ENCODE assay signal across 1 cellular context in the genomic region with DNA sequence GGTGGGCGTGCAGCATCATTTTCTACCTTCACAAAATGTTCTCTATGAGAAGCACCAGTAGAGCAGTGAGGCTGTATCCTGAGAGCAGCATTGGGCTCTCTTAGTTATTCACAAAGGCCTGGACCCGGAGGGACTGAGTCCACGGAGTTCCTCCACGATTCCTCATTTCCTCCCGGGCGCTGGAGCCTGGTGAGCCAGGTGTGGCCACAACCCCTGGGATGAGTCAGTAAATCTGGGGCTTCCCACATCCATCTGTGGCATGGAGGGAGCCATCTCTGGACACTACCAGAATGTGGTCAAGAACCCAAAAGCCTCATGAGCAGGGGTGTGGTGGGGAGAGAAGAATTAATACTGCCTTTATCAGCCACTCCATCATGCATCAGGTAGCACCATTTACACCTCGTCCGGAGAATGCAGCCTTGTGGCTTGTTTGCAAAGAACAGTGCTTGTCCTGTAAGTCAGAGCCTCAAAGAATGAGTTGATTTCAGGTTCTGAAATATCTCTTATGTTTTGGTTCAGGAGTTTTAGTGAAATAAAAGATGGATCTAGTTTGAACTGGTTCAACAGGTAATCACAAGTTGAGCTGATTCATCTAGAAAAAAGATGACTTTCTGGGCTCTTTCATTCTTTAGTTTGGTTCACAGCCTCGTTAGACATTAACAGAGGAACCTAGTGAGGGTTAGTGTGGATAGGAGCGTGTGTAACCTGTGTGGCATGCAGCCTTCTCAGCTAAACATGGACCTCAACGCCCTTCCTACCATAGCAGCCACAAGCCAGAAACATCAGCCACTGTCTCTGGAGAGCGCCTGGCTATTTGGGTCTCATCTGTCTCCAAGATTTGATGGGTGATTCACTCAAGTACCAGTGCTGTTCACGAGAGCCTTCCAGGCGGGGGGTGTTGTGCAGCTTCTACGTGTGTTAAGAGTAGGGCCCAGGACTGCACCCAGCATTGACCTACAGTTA.
TF ChIP-seq lines count a peak whose summit lies in the region.

No MANE protein-coding gene starts in this region.

TF ChIP-seq in GM12878, 131 proteins besides CTCF, POLR2A, EP300 and RAD21 (continued from another document):
- no peak for TF ChIP-seq CUX1 (IDR thresholded peaks at IDR 0.05; ENCODE audit: insufficient replicate concordance, low read depth, low read length)
- TF ChIP-seq PAX8 (IDR thresholded peaks at IDR 0.05): no peak
- TF ChIP-seq FOXK2 (IDR thresholded peaks at IDR 0.05): no peak
- TF ChIP-seq, protein P1, sequence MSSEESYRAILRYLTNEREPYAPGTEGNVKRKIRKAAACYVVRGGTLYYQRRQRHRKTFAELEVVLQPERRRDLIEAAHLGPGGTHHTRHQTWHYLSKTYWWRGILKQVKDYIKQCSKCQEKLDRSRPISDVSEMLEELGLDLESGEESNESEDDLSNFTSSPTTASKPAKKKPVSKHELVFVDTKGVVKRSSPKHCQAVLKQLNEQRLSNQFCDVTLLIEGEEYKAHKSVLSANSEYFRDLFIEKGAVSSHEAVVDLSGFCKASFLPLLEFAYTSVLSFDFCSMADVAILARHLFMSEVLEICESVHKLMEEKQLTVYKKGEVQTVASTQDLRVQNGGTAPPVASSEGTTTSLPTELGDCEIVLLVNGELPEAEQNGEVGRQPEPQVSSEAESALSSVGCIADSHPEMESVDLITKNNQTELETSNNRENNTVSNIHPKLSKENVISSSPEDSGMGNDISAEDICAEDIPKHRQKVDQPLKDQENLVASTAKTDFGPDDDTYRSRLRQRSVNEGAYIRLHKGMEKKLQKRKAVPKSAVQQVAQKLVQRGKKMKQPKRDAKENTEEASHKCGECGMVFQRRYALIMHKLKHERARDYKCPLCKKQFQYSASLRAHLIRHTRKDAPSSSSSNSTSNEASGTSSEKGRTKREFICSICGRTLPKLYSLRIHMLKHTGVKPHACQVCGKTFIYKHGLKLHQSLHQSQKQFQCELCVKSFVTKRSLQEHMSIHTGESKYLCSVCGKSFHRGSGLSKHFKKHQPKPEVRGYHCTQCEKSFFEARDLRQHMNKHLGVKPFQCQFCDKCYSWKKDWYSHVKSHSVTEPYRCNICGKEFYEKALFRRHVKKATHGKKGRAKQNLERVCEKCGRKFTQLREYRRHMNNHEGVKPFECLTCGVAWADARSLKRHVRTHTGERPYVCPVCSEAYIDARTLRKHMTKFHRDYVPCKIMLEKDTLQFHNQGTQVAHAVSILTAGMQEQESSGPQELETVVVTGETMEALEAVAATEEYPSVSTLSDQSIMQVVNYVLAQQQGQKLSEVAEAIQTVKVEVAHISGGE (CRISPR knock-in tag; IDR thresholded peaks at IDR 0.05): no peak
- no peak for TF ChIP-seq SMAD5 (IDR thresholded peaks at IDR 0.05; ENCODE audit: low read depth)
- TF ChIP-seq, protein P2, sequence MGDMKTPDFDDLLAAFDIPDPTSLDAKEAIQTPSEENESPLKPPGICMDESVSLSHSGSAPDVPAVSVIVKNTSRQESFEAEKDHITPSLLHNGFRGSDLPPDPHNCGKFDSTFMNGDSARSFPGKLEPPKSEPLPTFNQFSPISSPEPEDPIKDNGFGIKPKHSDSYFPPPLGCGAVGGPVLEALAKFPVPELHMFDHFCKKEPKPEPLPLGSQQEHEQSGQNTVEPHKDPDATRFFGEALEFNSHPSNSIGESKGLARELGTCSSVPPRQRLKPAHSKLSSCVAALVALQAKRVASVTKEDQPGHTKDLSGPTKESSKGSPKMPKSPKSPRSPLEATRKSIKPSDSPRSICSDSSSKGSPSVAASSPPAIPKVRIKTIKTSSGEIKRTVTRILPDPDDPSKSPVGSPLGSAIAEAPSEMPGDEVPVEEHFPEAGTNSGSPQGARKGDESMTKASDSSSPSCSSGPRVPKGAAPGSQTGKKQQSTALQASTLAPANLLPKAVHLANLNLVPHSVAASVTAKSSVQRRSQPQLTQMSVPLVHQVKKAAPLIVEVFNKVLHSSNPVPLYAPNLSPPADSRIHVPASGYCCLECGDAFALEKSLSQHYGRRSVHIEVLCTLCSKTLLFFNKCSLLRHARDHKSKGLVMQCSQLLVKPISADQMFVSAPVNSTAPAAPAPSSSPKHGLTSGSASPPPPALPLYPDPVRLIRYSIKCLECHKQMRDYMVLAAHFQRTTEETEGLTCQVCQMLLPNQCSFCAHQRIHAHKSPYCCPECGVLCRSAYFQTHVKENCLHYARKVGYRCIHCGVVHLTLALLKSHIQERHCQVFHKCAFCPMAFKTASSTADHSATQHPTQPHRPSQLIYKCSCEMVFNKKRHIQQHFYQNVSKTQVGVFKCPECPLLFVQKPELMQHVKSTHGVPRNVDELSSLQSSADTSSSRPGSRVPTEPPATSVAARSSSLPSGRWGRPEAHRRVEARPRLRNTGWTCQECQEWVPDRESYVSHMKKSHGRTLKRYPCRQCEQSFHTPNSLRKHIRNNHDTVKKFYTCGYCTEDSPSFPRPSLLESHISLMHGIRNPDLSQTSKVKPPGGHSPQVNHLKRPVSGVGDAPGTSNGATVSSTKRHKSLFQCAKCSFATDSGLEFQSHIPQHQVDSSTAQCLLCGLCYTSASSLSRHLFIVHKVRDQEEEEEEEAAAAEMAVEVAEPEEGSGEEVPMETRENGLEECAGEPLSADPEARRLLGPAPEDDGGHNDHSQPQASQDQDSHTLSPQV (IDR thresholded peaks at IDR 0.05): no peak
- no peak for TF ChIP-seq ZNF622 (IDR thresholded peaks at IDR 0.05)
- no peak for TF ChIP-seq POLR2AphosphoS5 (IDR thresholded peaks at IDR 0.05; ENCODE audit: low read length)
- no peak for TF ChIP-seq PBX3 (IDR thresholded peaks at IDR 0.05; ENCODE audit: insufficient replicate concordance, low read depth, low read length)
- TF ChIP-seq TCF3 (IDR thresholded peaks at IDR 0.05; ENCODE audit: borderline replicate concordance, insufficient read depth, low read depth, low read length): no peak
- TF ChIP-seq, protein P3, sequence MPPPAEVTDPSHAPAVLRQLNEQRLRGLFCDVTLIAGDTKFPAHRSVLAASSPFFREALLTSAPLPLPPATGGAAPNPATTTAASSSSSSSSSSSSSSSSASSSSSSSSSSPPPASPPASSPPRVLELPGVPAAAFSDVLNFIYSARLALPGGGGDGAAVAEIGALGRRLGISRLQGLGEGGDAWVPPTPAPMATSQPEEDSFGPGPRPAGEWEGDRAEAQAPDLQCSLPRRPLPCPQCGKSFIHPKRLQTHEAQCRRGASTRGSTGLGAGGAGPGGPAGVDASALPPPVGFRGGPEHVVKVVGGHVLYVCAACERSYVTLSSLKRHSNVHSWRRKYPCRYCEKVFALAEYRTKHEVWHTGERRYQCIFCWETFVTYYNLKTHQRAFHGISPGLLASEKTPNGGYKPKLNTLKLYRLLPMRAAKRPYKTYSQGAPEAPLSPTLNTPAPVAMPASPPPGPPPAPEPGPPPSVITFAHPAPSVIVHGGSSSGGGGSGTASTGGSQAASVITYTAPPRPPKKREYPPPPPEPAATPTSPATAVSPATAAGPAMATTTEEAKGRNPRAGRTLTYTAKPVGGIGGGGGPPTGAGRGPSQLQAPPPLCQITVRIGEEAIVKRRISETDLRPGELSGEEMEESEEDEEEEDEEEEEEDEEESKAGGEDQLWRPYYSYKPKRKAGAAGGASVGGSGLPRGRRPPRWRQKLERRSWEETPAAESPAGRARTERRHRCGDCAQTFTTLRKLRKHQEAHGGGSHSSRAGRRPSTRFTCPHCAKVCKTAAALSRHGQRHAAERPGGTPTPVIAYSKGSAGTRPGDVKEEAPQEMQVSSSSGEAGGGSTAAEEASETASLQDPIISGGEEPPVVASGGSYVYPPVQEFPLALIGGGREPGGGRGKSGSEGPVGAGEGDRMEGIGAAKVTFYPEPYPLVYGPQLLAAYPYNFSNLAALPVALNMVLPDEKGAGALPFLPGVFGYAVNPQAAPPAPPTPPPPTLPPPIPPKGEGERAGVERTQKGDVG (CRISPR knock-in tag; IDR thresholded peaks at IDR 0.05): no peak
